In genomic region chr20:37727957-37728634, GRCh38 we compare ENCODE assay signal across 17 cellular contexts. TPM values are rescaled to one million over a fixed set of nuclear protein-coding genes. Genes with fewer than 3 reads are reported as not detected.
DNase-seq lines count a peak whose midpoint lies in the region; ATAC-seq and TF ChIP-seq lines count a peak whose summit lies in the region.
"Had no signal": no experiment of that assay in that cellular context is flagged by ENCODE, and none has a peak within 500 bp of the region (broad histone marks: within the 10 kb centered on the region; RNA-seq: fewer than 3 reads in every experiment).

No MANE protein-coding gene starts in this region.

- H3K36me3 Mint-ChIP-seq in WTC11 (no peaks in the 10 kb centered on the region), nephron (ENCODE audit: low read depth) (peaks cover 14% of the 10 kb centered on the region)

- H3K4me3 Mint-ChIP-seq in WTC11 (no peak overlapping the region), nephron (no peak overlapping the region)
- H3K4me3 Mint-ChIP-seq: activated CD8-positive, alpha-beta memory T cell treated with anti-CD3 and anti-CD28 coated beads, Interleukin-2, amount 10 ng/mL, durations not matched to agents 7 days and 5 days; activated naive CD4-positive, alpha-beta T cell treated with anti-CD3 and anti-CD28 coated beads for 36 hours; stimulated activated naive CD8-positive, alpha-beta T cell treated with anti-CD3 and anti-CD28 coated beads, Interleukin-15, amount 100 ng/mL, for 72 hours had no signal

- CTCF ChIA-PET in WTC11 (lab: Charles Lee), result interaction anchor here (0.7 to 2.2 kb wide), 4 partner anchors 28 to 164 kb away, joined by 3 to 10 read pairs (median 6); no protein-coding TSS in a partner anchor

- H3K27ac Mint-ChIP-seq in WTC11 (peak overlapping the region; percentile 44; the same call in 1 of the 2 replicates), nephron (peak overlapping the region in 2 of 3 experiments; percentile 11 to 32)
- H3K27ac Mint-ChIP-seq: activated CD8-positive, alpha-beta memory T cell treated with anti-CD3 and anti-CD28 coated beads, Interleukin-2, amount 10 ng/mL, durations not matched to agents 7 days and 5 days; activated naive CD4-positive, alpha-beta T cell treated with anti-CD3 and anti-CD28 coated beads for 36 hours; stimulated activated naive CD8-positive, alpha-beta T cell treated with anti-CD3 and anti-CD28 coated beads, Interleukin-15, amount 100 ng/mL, for 72 hours had no signal

- peaks cover 42% of the 10 kb centered on the region for H3K4me1 Mint-ChIP-seq in WTC11
- peaks cover 63% of the 10 kb centered on the region for H3K4me1 Mint-ChIP-seq in nephron

- TF ChIP-seq CTCF in AG10803 (conservative IDR thresholded peaks at IDR 0.05; ENCODE audit: low read length) (no peak), WTC11 (IDR thresholded peaks at IDR 0.05) (no peak), nephron (IDR thresholded peaks at IDR 0.05; ENCODE audit: unreplicated experiment in 3 of 3) (no peak)

- POLR2A ChIA-PET in WTC11 (lab: Charles Lee), result no interaction called here

- DNase-seq in AG10803 (ENCODE audit: low read depth) (peak; percentile 30), WTC11 (ENCODE audit: low spot score) (no peak), globus pallidus (ENCODE audit: low spot score) (peak; percentile 55), NCI-H146 treated with DMSO at 0.1 percent for 48 hours (lab: John Stamatoyannopoulos, UW; ENCODE audit: unreplicated experiment) (no peak), mucosa of gallbladder (ENCODE audit: low spot score) (no peak), hypothalamus (lab: John Stamatoyannopoulos, UW) (no peak)
- no peak for DNase-seq in stimulated activated CD4-positive, alpha-beta T cell treated with anti-CD3 and anti-CD28 coated beads, Interleukin-15, amount 100 ng/mL, for 24 hours
- DNase-seq: activated CD8-positive, alpha-beta memory T cell treated with anti-CD3 and anti-CD28 coated beads, Interleukin-2, amount 10 ng/mL, durations not matched to agents 7 days and 5 days; activated naive CD4-positive, alpha-beta T cell treated with anti-CD3 and anti-CD28 coated beads for 36 hours; AML-193; central memory CD4-positive, alpha-beta T cell; Kasumi-1; NCI-H1436; NCI-H446 treated with DMSO at 0.1 percent for 48 hours; OCI-M1; stimulated activated naive CD8-positive, alpha-beta T cell treated with anti-CD3 and anti-CD28 coated beads, Interleukin-15, amount 100 ng/mL, for 72 hours had no signal

- H3K9me3 Mint-ChIP-seq in WTC11, result no peaks in the 10 kb centered on the region
- H3K9me3 Mint-ChIP-seq in nephron, result no peaks in the 10 kb centered on the region
- H3K9me3 Mint-ChIP-seq: activated naive CD4-positive, alpha-beta T cell treated with anti-CD3 and anti-CD28 coated beads for 36 hours; stimulated activated naive CD8-positive, alpha-beta T cell treated with anti-CD3 and anti-CD28 coated beads, Interleukin-15, amount 100 ng/mL, for 72 hours had no signal

- no peak overlapping the region for H3K4me3 ChIP-seq in AG10803 (ENCODE audit: low read length)

- H3K27me3 Mint-ChIP-seq in WTC11 (ENCODE audit: low read depth) (no peaks in the 10 kb centered on the region), nephron (ENCODE audit: low read depth) (no peaks in the 10 kb centered on the region)
- H3K27me3 Mint-ChIP-seq: activated CD8-positive, alpha-beta memory T cell treated with anti-CD3 and anti-CD28 coated beads, Interleukin-2, amount 10 ng/mL, durations not matched to agents 7 days and 5 days; stimulated activated naive CD8-positive, alpha-beta T cell treated with anti-CD3 and anti-CD28 coated beads, Interleukin-15, amount 100 ng/mL, for 72 hours had no signal

- no peak for ATAC-seq in WTC11
- ATAC-seq: activated CD8-positive, alpha-beta memory T cell treated with anti-CD3 and anti-CD28 coated beads, Interleukin-2, amount 10 ng/mL, durations not matched to agents 7 days and 5 days; stimulated activated naive CD8-positive, alpha-beta T cell treated with anti-CD3 and anti-CD28 coated beads, Interleukin-15, amount 100 ng/mL, for 72 hours had no signal

TF ChIP-seq in WTC11, 78 proteins besides CTCF, POLR2A, EP300 and RAD21:
- TF ChIP-seq TP53 (CRISPR knock-in tag; IDR thresholded peaks at IDR 0.05), result no peak

RNA-seq across cellular contexts. Expression of gene CTNNBL1, which starts 34.3 kb away (rescaled TPM):
- total RNA-seq in WTC11 (2021) (64.4 to 69.3 TPM (median 64.4 TPM) in 3 replicates), mucosa of gallbladder (44.0 TPM)

Comparison
In these comparisons a context has a peak if more than half of its experiments do, and no peak if none do; other contexts are left out.
1. DNase-seq: peak in AG10803 (single experiment) and globus pallidus (single experiment); none in WTC11 (single experiment), stimulated activated CD4-positive, alpha-beta T cell treated with anti-CD3 and anti-CD28 coated beads, Interleukin-15, amount 100 ng/mL, for 24 hours (single experiment), NCI-H146 treated with DMSO at 0.1 percent for 48 hours (single experiment), mucosa of gallbladder (single experiment) and hypothalamus (0 of 51).